ENCODE assay signal across 1 cellular context in the genomic region with DNA sequence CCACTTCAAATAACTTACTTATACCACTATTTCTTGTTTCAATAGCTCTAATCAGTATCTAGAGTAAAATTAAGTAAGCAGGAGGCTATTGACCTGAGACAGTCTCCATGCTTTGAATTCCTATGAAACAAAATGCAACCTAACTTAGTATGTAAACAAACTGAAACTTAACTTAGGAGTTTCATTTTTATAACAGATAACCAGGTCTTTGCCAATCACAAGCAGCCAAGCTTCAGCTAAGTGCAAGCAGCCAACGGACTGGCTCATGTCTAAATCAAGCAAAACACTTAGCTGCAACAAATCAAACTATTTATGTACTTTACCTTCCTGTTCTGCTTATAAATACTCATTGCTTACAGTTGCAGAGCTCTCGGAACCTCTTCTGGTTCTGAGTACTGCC.
TF ChIP-seq lines count a peak whose summit lies in the region.

No MANE protein-coding gene starts in this region.

TF ChIP-seq in GM12878, 131 proteins besides CTCF, POLR2A, EP300 and RAD21:
- TF ChIP-seq BCL11A (IDR thresholded peaks at IDR 0.05; ENCODE audit: low read depth, low read length) (no peak), EED (IDR thresholded peaks at IDR 0.05; ENCODE audit: low read depth) (no peak), ZNF622 (IDR thresholded peaks at IDR 0.05) (no peak), TARDBP (IDR thresholded peaks at IDR 0.05; ENCODE audit: borderline replicate concordance) (no peak), FOXM1 (IDR thresholded peaks at IDR 0.05; ENCODE audit: low read depth, low read length) (no peak), SIX5 (IDR thresholded peaks at IDR 0.05; ENCODE audit: low read depth, low read length, severe bottlenecking) (no peak), TCF3 (IDR thresholded peaks at IDR 0.05; ENCODE audit: borderline replicate concordance, insufficient read depth, low read depth, low read length) (no peak)
- TF ChIP-seq, protein P1, sequence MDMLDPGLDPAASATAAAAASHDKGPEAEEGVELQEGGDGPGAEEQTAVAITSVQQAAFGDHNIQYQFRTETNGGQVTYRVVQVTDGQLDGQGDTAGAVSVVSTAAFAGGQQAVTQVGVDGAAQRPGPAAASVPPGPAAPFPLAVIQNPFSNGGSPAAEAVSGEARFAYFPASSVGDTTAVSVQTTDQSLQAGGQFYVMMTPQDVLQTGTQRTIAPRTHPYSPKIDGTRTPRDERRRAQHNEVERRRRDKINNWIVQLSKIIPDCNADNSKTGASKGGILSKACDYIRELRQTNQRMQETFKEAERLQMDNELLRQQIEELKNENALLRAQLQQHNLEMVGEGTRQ (IDR thresholded peaks at IDR 0.05; ENCODE audit: borderline replicate concordance, low read depth, low read length): no peak
- TF ChIP-seq, protein P2, sequence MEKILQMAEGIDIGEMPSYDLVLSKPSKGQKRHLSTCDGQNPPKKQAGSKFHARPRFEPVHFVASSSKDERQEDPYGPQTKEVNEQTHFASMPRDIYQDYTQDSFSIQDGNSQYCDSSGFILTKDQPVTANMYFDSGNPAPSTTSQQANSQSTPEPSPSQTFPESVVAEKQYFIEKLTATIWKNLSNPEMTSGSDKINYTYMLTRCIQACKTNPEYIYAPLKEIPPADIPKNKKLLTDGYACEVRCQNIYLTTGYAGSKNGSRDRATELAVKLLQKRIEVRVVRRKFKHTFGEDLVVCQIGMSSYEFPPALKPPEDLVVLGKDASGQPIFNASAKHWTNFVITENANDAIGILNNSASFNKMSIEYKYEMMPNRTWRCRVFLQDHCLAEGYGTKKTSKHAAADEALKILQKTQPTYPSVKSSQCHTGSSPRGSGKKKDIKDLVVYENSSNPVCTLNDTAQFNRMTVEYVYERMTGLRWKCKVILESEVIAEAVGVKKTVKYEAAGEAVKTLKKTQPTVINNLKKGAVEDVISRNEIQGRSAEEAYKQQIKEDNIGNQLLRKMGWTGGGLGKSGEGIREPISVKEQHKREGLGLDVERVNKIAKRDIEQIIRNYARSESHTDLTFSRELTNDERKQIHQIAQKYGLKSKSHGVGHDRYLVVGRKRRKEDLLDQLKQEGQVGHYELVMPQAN (conservative IDR thresholded peaks at IDR 0.05): no peak
- TF ChIP-seq, protein P3, sequence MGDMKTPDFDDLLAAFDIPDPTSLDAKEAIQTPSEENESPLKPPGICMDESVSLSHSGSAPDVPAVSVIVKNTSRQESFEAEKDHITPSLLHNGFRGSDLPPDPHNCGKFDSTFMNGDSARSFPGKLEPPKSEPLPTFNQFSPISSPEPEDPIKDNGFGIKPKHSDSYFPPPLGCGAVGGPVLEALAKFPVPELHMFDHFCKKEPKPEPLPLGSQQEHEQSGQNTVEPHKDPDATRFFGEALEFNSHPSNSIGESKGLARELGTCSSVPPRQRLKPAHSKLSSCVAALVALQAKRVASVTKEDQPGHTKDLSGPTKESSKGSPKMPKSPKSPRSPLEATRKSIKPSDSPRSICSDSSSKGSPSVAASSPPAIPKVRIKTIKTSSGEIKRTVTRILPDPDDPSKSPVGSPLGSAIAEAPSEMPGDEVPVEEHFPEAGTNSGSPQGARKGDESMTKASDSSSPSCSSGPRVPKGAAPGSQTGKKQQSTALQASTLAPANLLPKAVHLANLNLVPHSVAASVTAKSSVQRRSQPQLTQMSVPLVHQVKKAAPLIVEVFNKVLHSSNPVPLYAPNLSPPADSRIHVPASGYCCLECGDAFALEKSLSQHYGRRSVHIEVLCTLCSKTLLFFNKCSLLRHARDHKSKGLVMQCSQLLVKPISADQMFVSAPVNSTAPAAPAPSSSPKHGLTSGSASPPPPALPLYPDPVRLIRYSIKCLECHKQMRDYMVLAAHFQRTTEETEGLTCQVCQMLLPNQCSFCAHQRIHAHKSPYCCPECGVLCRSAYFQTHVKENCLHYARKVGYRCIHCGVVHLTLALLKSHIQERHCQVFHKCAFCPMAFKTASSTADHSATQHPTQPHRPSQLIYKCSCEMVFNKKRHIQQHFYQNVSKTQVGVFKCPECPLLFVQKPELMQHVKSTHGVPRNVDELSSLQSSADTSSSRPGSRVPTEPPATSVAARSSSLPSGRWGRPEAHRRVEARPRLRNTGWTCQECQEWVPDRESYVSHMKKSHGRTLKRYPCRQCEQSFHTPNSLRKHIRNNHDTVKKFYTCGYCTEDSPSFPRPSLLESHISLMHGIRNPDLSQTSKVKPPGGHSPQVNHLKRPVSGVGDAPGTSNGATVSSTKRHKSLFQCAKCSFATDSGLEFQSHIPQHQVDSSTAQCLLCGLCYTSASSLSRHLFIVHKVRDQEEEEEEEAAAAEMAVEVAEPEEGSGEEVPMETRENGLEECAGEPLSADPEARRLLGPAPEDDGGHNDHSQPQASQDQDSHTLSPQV (IDR thresholded peaks at IDR 0.05): no peak
- TF ChIP-seq, protein P4, sequence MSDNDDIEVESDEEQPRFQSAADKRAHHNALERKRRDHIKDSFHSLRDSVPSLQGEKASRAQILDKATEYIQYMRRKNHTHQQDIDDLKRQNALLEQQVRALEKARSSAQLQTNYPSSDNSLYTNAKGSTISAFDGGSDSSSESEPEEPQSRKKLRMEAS (IDR thresholded peaks at IDR 0.05; ENCODE audit: low read depth, low read length): no peak
